Comparison of ENCODE assay signal across 10 cellular contexts in the genomic region with DNA sequence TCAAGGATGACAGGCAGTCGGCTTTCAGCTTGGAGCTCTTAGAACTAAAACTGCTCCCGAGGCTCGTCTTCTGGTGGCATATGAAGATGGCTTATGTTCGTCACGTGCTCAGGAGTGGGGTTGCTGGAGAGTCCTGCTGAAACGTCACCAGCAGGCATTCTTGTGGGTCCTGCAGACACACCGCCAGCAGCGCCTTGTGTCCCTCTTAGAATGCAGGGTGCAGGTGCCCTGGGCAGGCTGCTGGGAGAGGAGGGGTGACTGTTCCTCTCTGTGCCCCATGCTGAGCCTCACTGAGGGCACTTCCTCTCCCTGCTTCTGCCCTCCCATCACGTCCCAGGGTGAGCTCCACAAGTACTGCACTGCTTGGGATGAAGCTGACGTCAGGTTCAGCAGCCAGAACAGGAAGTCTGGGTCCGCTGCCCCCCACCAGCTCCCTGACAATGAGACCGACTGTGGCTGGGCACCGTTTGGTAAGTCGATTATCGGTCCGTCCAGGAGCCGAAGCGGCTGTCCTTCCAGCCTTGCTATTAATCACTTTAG.
DNase-seq lines count a peak whose midpoint lies in the region; ATAC-seq and TF ChIP-seq lines count a peak whose summit lies in the region.
"Had no signal": no experiment of that assay in that cellular context is flagged by ENCODE, and none has a peak within 500 bp of the region (broad histone marks: within the 10 kb centered on the region; RNA-seq: fewer than 3 reads in every experiment).

No MANE protein-coding gene starts in this region.

- no peaks in the 10 kb centered on the region for H3K27me3 Mint-ChIP-seq in memory B cell

- no peaks in the 10 kb centered on the region for H3K27me3 ChIP-seq in WERI-Rb-1 (ENCODE audit: insufficient read depth, low read depth, severe bottlenecking)

- no peaks in the 10 kb centered on the region for H3K9me3 Mint-ChIP-seq in memory B cell

- H3K4me3 ChIP-seq in WERI-Rb-1 (ENCODE audit: low read depth, low read length): peak overlapping the region; percentile 23

- DNase-seq in DMS153 treated with DMSO at 0.1 percent for 48 hours (lab: John Stamatoyannopoulos, UW; ENCODE audit: unreplicated experiment) (peak; percentile 51), WERI-Rb-1 (peak; percentile 57), memory B cell (ENCODE audit: low spot score in 2 of 2) (peak in 1 of 2 donors; percentile 63), NCI-H446 treated with DMSO at 0.1 percent for 48 hours (lab: John Stamatoyannopoulos, UW) (no peak), NCI-H446 (lab: John Stamatoyannopoulos, UW) (no peak)
- DNase-seq: HCEC 1CT, NCI-H1105 had no signal

- no peaks in the 10 kb centered on the region for H3K36me3 ChIP-seq in WERI-Rb-1

- no peak overlapping the region for H3K27ac ChIP-seq in WERI-Rb-1

- H3K4me1 Mint-ChIP-seq in memory B cell: peaks cover 56% of the 10 kb centered on the region

- ATAC-seq in HG02642 (IDR thresholded peaks at IDR 0.05; ENCODE audit: poor library complexity, unreplicated experiment) (peak; percentile 14), memory B cell (ENCODE audit: low read depth) (peak; percentile 34), HG03280 (IDR thresholded peaks at IDR 0.05; ENCODE audit: unreplicated experiment) (no peak), GM21825 (IDR thresholded peaks at IDR 0.05; ENCODE audit: unreplicated experiment) (no peak)

- H3K27ac Mint-ChIP-seq in memory B cell: peak overlapping the region; percentile 99

- no peaks in the 10 kb centered on the region for H3K9me3 ChIP-seq in WERI-Rb-1 (ENCODE audit: severe bottlenecking)

- no peak for TF ChIP-seq CTCF in WERI-Rb-1 (IDR thresholded peaks at IDR 0.05; ENCODE audit: low read depth, low read length)

- H3K36me3 Mint-ChIP-seq in memory B cell: peaks cover 15% of the 10 kb centered on the region

- peak overlapping the region; percentile 75 for H3K4me3 Mint-ChIP-seq in memory B cell

Comparison
In these comparisons a context has a peak if more than half of its experiments do, and no peak if none do; other contexts are left out.
1. DNase-seq: peak in DMS153 treated with DMSO at 0.1 percent for 48 hours (single experiment) and WERI-Rb-1 (single experiment); none in NCI-H446 treated with DMSO at 0.1 percent for 48 hours (single experiment) and NCI-H446 (0 of 2).
2. ATAC-seq: peak in HG02642 (single experiment) and memory B cell (single experiment); none in HG03280 (single experiment) and GM21825 (single experiment).